In genomic region chr4:96525901-96526300, GRCh38 we compare ENCODE assay signal across 25 cellular contexts.
DNase-seq lines count a peak whose midpoint lies in the region; ATAC-seq and TF ChIP-seq lines count a peak whose summit lies in the region.
"Had no signal": no experiment of that assay in that cellular context is flagged by ENCODE, and none has a peak within 500 bp of the region (broad histone marks: within the 10 kb centered on the region; RNA-seq: fewer than 3 reads in every experiment).

No MANE protein-coding gene starts in this region.

- intact Hi-C loops in Right ventricle myocardium inferior (cut with DNase I): no loop called here

- H3K4me3 ChIP-seq in brain microvascular endothelial cell (ENCODE audit: low read depth, low read length): no peak overlapping the region
- H3K4me3 ChIP-seq: gastroesophageal sphincter, transverse colon had no signal

- peaks cover 8% of the 10 kb centered on the region for H3K27me3 Mint-ChIP-seq in osteocyte (ENCODE audit: unreplicated experiment)
- H3K27me3 Mint-ChIP-seq: activated naive CD8-positive, alpha-beta T cell treated with anti-CD3 and anti-CD28 coated beads, Interleukin-2, amount 50 U/mL, for 24 hours; CD4-positive, CD25-positive, alpha-beta regulatory T cell; dendritic cell treated with granulocyte-macrophage colony-stimulating factor and Interleukin-4, amounts not matched to agents 40 ng/mL and 50 ng/mL, for 4 days had no signal

- no peak for ATAC-seq in Right ventricle myocardium inferior
- no peak for ATAC-seq in GM21619 (IDR thresholded peaks at IDR 0.05; ENCODE audit: unreplicated experiment)
- ATAC-seq: activated naive CD8-positive, alpha-beta T cell treated with anti-CD3 and anti-CD28 coated beads, Interleukin-2, amount 50 U/mL, for 24 hours; gastroesophageal sphincter; left ventricle myocardium superior had no signal

- no peak for TF ChIP-seq CTCF in brain microvascular endothelial cell (IDR thresholded peaks at IDR 0.05; ENCODE audit: low read depth, low read length, missing control alignments)
- no peak for TF ChIP-seq CTCF in osteocyte (IDR thresholded peaks at IDR 0.05)

- H3K27ac Mint-ChIP-seq in osteocyte (ENCODE audit: unreplicated experiment): peak overlapping the region; percentile 60
- H3K27ac Mint-ChIP-seq: activated naive CD8-positive, alpha-beta T cell treated with anti-CD3 and anti-CD28 coated beads, Interleukin-2, amount 50 U/mL, for 24 hours; CD4-positive, CD25-positive, alpha-beta regulatory T cell; dendritic cell treated with granulocyte-macrophage colony-stimulating factor and Interleukin-4, amounts not matched to agents 40 ng/mL and 50 ng/mL, for 4 days; nephron progenitor cell had no signal

- peak; percentile 6 for DNase-seq in DMS 273 (lab: John Stamatoyannopoulos, UW; ENCODE audit: unreplicated experiment)
- DNase-seq in DMS 273 treated with DMSO at 0.1 percent for 48 hours (lab: John Stamatoyannopoulos, UW): no peak
- peak; percentile 47 for DNase-seq in NCI-H2029 (lab: John Stamatoyannopoulos, UW)
- peak; percentile 7 for DNase-seq in brain microvascular endothelial cell
- no peak for DNase-seq in osteocyte (ENCODE audit: extremely low spot score, unreplicated experiment)
- DNase-seq in Right ventricle myocardium inferior (ENCODE audit: missing footprints): no peak
- DNase-seq in NCI-H345 (lab: John Stamatoyannopoulos, UW): no peak
- DNase-seq: activated gamma-delta T cell; activated naive CD8-positive, alpha-beta T cell treated with anti-CD3 and anti-CD28 coated beads, Interleukin-2, amount 50 U/mL, for 24 hours; activated T-cell treated with anti-CD3 and anti-CD28 coated beads, Interleukin-2, amount 50 U/mL, for 1 hour; CD4-positive, CD25-positive, alpha-beta regulatory T cell; DMS79; hypothalamus; KG1; left ventricle myocardium superior; midbrain; NCI-H2227 treated with DMSO at 0.1 percent for 48 hours; nephron progenitor cell; T-helper 1 cell; transverse colon had no signal

- H3K36me3 ChIP-seq in brain microvascular endothelial cell (replicated peaks): no peaks in the 10 kb centered on the region
- H3K36me3 ChIP-seq: gastroesophageal sphincter, transverse colon had no signal

- no peak overlapping the region for H3K27ac ChIP-seq in brain microvascular endothelial cell
- H3K27ac ChIP-seq: 22Rv1, gastroesophageal sphincter, parathyroid adenoma, transverse colon had no signal

- peaks cover 13% of the 10 kb centered on the region for H3K9me3 Mint-ChIP-seq in osteocyte (ENCODE audit: unreplicated experiment)
- H3K9me3 Mint-ChIP-seq: activated naive CD8-positive, alpha-beta T cell treated with anti-CD3 and anti-CD28 coated beads, Interleukin-2, amount 50 U/mL, for 24 hours had no signal

- in situ Hi-C loops in brain microvascular endothelial cell (cut with HindIII; ENCODE audit: low pct_ligation_motif_present, low sequenced_read_pairs): no loop called here

- no peaks in the 10 kb centered on the region for H3K36me3 Mint-ChIP-seq in osteocyte (ENCODE audit: unreplicated experiment)
- H3K36me3 Mint-ChIP-seq: CD4-positive, CD25-positive, alpha-beta regulatory T cell had no signal

- H3K4me3 Mint-ChIP-seq in osteocyte (ENCODE audit: unreplicated experiment): no peak overlapping the region
- H3K4me3 Mint-ChIP-seq: activated naive CD8-positive, alpha-beta T cell treated with anti-CD3 and anti-CD28 coated beads, Interleukin-2, amount 50 U/mL, for 24 hours; CD4-positive, CD25-positive, alpha-beta regulatory T cell; dendritic cell treated with granulocyte-macrophage colony-stimulating factor and Interleukin-4, amounts not matched to agents 40 ng/mL and 50 ng/mL, for 4 days; nephron progenitor cell had no signal

- H3K27me3 ChIP-seq in brain microvascular endothelial cell (replicated peaks): no peaks in the 10 kb centered on the region
- H3K27me3 ChIP-seq: gastroesophageal sphincter, transverse colon had no signal

- H3K4me1 Mint-ChIP-seq in osteocyte (ENCODE audit: unreplicated experiment): peaks cover 16% of the 10 kb centered on the region
- H3K4me1 Mint-ChIP-seq: activated naive CD8-positive, alpha-beta T cell treated with anti-CD3 and anti-CD28 coated beads, Interleukin-2, amount 50 U/mL, for 24 hours; CD4-positive, CD25-positive, alpha-beta regulatory T cell; nephron progenitor cell had no signal

Comparison
In these comparisons a context has a peak if more than half of its experiments do, and no peak if none do; other contexts are left out.
1. DNase-seq: peak in DMS 273 (single experiment), NCI-H2029 (single experiment) and brain microvascular endothelial cell (single experiment); none in DMS 273 treated with DMSO at 0.1 percent for 48 hours (single experiment), osteocyte (single experiment), Right ventricle myocardium inferior (single experiment) and NCI-H345 (single experiment).